Comparison of ENCODE assay signal across 18 cellular contexts in genomic region chr5:28574616-28575015, GRCh38.
A peak's percentile ranks its signal among the peaks of the same experiment; 100 is the strongest.
DNase-seq lines count a peak whose midpoint lies in the region; ATAC-seq and TF ChIP-seq lines count a peak whose summit lies in the region.
"Had no signal": no experiment of that assay in that cellular context is flagged by ENCODE, and none has a peak within 500 bp of the region (broad histone marks: within the 10 kb centered on the region; RNA-seq: fewer than 3 reads in every experiment).

No MANE protein-coding gene starts in this region.

- H3K27me3 Mint-ChIP-seq in activated T-cell treated with anti-CD3 and anti-CD28 coated beads, Interleukin-2, amount 50 U/mL, for 4 hours (ENCODE audit: low read depth), result no peaks in the 10 kb centered on the region
- H3K27me3 Mint-ChIP-seq: CD4-positive, CD25-positive, alpha-beta regulatory T cell had no signal

- H3K9me3 Mint-ChIP-seq in activated T-cell treated with anti-CD3 and anti-CD28 coated beads, Interleukin-2, amount 50 U/mL, for 4 hours, result peaks cover 34% of the 10 kb centered on the region

- H3K4me1 Mint-ChIP-seq in activated T-cell treated with anti-CD3 and anti-CD28 coated beads, Interleukin-2, amount 50 U/mL, for 4 hours (ENCODE audit: low read depth), result no peaks in the 10 kb centered on the region
- H3K4me1 Mint-ChIP-seq: CD4-positive, CD25-positive, alpha-beta regulatory T cell had no signal

- H3K27me3 ChIP-seq in adipocyte (replicated peaks; ENCODE audit: control insufficient read depth, insufficient read depth, low read length), result no peaks in the 10 kb centered on the region

- no peaks in the 10 kb centered on the region for H3K9me3 ChIP-seq in adipocyte (ENCODE audit: control insufficient read depth, low read length)
- H3K9me3 ChIP-seq: Caco-2 had no signal

- peak; percentile 11 for DNase-seq in adipocyte (ENCODE audit: low read depth)
- DNase-seq in epithelial cell of proximal tubule (ENCODE audit: low read depth), result peak; percentile 7
- peak; percentile 64 for DNase-seq in kidney tubule cell (ENCODE audit: low spot score)
- DNase-seq in renal cortical epithelial cell (ENCODE audit: low read depth), result peak; percentile 52
- DNase-seq in NCI-H774 (lab: John Stamatoyannopoulos, UW), result no peak
- DNase-seq in MV-4-11 (lab: John Stamatoyannopoulos, UW), result no peak
- DNase-seq in activated T-cell treated with anti-CD3 and anti-CD28 coated beads, Interleukin-2, amount 50 U/mL, for 4 hours, result no peak
- DNase-seq in GM13977 (ENCODE audit: low spot score), result no peak
- DNase-seq: Caco-2; CD4-positive, CD25-positive, alpha-beta regulatory T cell; CD8-positive, alpha-beta T cell; DMS 273 treated with DMSO at 0.1 percent for 48 hours; DMS79; EL; GDM1; GOT3; HCEC 1CT had no signal

- TF ChIP-seq CTCF in epithelial cell of proximal tubule (conservative IDR thresholded peaks at IDR 0.05; ENCODE audit: low read depth, low read length), result no peak
- no peak for TF ChIP-seq CTCF in GM13977 (IDR thresholded peaks at IDR 0.05; ENCODE audit: extremely low read depth, insufficient read depth, missing control alignments)

- no peak for ATAC-seq in activated T-cell treated with anti-CD3 and anti-CD28 coated beads, Interleukin-2, amount 50 U/mL, for 4 hours
- ATAC-seq: CD8-positive, alpha-beta T cell; GM12878 had no signal

- H3K9ac ChIP-seq in adipocyte (ENCODE audit: low read length), result no peak overlapping the region

- no peak overlapping the region for H3K4me3 Mint-ChIP-seq in activated T-cell treated with anti-CD3 and anti-CD28 coated beads, Interleukin-2, amount 50 U/mL, for 4 hours
- H3K4me3 Mint-ChIP-seq: CD4-positive, CD25-positive, alpha-beta regulatory T cell; CD8-positive, alpha-beta T cell had no signal

- H3K4me3 ChIP-seq in adipocyte (ENCODE audit: low read length) (no peak overlapping the region), epithelial cell of proximal tubule (ENCODE audit: low read depth, low read length) (no peak overlapping the region)
- H3K4me3 ChIP-seq: GM12878 had no signal

- H3K36me3 ChIP-seq in adipocyte (ENCODE audit: control insufficient read depth, insufficient read depth, low read length, severe bottlenecking), result no peaks in the 10 kb centered on the region

- H3K36me3 Mint-ChIP-seq in activated T-cell treated with anti-CD3 and anti-CD28 coated beads, Interleukin-2, amount 50 U/mL, for 4 hours (ENCODE audit: insufficient read depth), result no peaks in the 10 kb centered on the region
- H3K36me3 Mint-ChIP-seq: CD4-positive, CD25-positive, alpha-beta regulatory T cell; CD8-positive, alpha-beta T cell had no signal

- no peaks in the 10 kb centered on the region for H3K4me1 ChIP-seq in adipocyte (ENCODE audit: control insufficient read depth, insufficient read depth, low read length)
- H3K4me1 ChIP-seq: Caco-2 had no signal

- in situ Hi-C loops in GM13977 (cut with MboI; ENCODE audit: low pct_unique_long_range_greater_than_20kb, low sequenced_read_pairs, unreplicated experiment), result no loop called here

Comparison
In these comparisons a context has a peak if more than half of its experiments do, and no peak if none do; other contexts are left out.
1. DNase-seq: peak in adipocyte (single experiment), epithelial cell of proximal tubule (single experiment), kidney tubule cell (single experiment) and renal cortical epithelial cell (single experiment); none in NCI-H774 (single experiment), MV-4-11 (single experiment), activated T-cell treated with anti-CD3 and anti-CD28 coated beads, Interleukin-2, amount 50 U/mL, for 4 hours (single experiment) and GM13977 (single experiment).